Comparison of ENCODE assay signal across 8 cellular contexts in genomic region chr15:70741107-70741511, GRCh38.
DNase-seq lines count a peak whose midpoint lies in the region; ATAC-seq and TF ChIP-seq lines count a peak whose summit lies in the region.

No MANE protein-coding gene starts in this region.

- peak; percentile 70 for DNase-seq in AG20443 (ENCODE audit: low spot score)
- DNase-seq in NCI-H2171 (lab: John Stamatoyannopoulos, UW) = peak; percentile 24
- peak; percentile 88 for DNase-seq in epithelial cell of esophagus (ENCODE audit: low read depth)
- no peak for DNase-seq in hypothalamus (lab: John Stamatoyannopoulos, UW)

- H3K9me3 Mint-ChIP-seq in nephron = no peaks in the 10 kb centered on the region

- TF ChIP-seq POLR2A in GM18505 (IDR thresholded peaks at IDR 0.05; ENCODE audit: borderline replicate concordance, extremely low read depth, insufficient read depth, insufficient read length) = no peak

- no peak overlapping the region for H3K4me3 ChIP-seq in epithelial cell of esophagus (ENCODE audit: low read length)

- H3K27ac Mint-ChIP-seq in nephron = peak overlapping the region in 2 of 3 experiments; percentile 52 to 86

- H3K27me3 Mint-ChIP-seq in nephron (ENCODE audit: low read depth) = no peaks in the 10 kb centered on the region

- H3K4me3 Mint-ChIP-seq in nephron = no peak overlapping the region

- ATAC-seq in GM18505 (IDR thresholded peaks at IDR 0.05; ENCODE audit: unreplicated experiment) (no peak), HG03469 (IDR thresholded peaks at IDR 0.05; ENCODE audit: unreplicated experiment) (no peak), GM18873 (IDR thresholded peaks at IDR 0.05; ENCODE audit: low FRiP score, unreplicated experiment) (no peak)

- peaks cover 48% of the 10 kb centered on the region for H3K4me1 Mint-ChIP-seq in nephron

- H3K36me3 Mint-ChIP-seq in nephron (ENCODE audit: low read depth) = peaks cover 4% of the 10 kb centered on the region

- TF ChIP-seq CTCF in epithelial cell of esophagus (IDR thresholded peaks at IDR 0.05; ENCODE audit: insufficient read depth, low read depth, low read length, missing control alignments) = no peak
- TF ChIP-seq CTCF in nephron (IDR thresholded peaks at IDR 0.05; ENCODE audit: unreplicated experiment in 3 of 3) = no peak

Comparison
In these comparisons a context has a peak if more than half of its experiments do, and no peak if none do; other contexts are left out.
1. DNase-seq: peak in AG20443 (single experiment), NCI-H2171 (single experiment) and epithelial cell of esophagus (single experiment); none in hypothalamus (0 of 51).